In the genomic region with DNA sequence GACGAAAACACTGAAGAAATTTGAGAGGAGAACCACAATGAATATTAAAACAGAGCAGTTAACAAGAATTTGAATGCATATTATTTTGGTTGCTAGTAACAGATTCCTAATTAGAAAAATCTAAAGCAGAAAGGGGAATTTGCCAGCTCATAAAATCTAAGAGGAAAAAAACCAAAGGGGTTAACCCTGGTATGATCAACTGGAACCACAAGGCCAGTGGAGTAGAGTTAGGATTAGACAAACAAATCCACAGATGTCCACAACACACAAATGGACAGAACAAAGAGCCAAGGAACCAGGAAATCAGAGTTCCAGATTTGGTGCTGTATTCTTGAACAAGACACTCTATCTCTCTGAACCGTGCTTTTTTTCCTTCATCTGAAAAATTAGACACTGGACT, we compare ENCODE assay signal across 25 cellular contexts.
"Had no signal": no experiment of that assay in that cellular context is flagged by ENCODE, and none has a peak within 500 bp of the region (broad histone marks: within the 10 kb centered on the region; RNA-seq: fewer than 3 reads in every experiment).

No MANE protein-coding gene starts in this region.

- DNase-seq: cortex of kidney; effector memory CD8-positive, alpha-beta T cell; esophagus squamous epithelium; foreskin melanocyte; glutamatergic neuron; heart right ventricle; hippocampal formation; kidney glomerular epithelial cell; left ventricle myocardium superior; lower lobe of right lung; natural killer cell; right cardiac atrium; small intestine; stimulated activated CD4-positive, alpha-beta T cell treated with anti-CD3 and anti-CD28 coated beads, Interleukin-12 subunit alpha, Interleukin-12 subunit beta, amount 100 ng/mL, for 4 hours; stimulated activated CD4-positive, alpha-beta T cell treated with anti-CD3 and anti-CD28 coated beads, Interleukin-1b, Interleukin-23, amount 100 ng/mL, for 48 hours; stimulated activated CD4-positive, alpha-beta T cell treated with anti-CD3 and anti-CD28 coated beads, Interleukin-4, amount 100 ng/mL, for 1 hour; stimulated activated CD8-positive, alpha-beta memory T cell treated with anti-CD3 and anti-CD28 coated beads, Interleukin-4, amount 100 ng/mL, for 48 hours; stimulated activated naive CD4-positive, alpha-beta T cell; stimulated activated naive CD8-positive, alpha-beta T cell treated with anti-CD3 and anti-CD28 coated beads, Interleukin-15, amount 100 ng/mL, for 72 hours; transverse colon; upper lobe of right lung; uterus had no signal

- H3K27ac ChIP-seq: esophagus squamous epithelium, heart right ventricle, lower lobe of right lung, prostate gland, suprapubic skin, transverse colon, upper lobe of right lung, uterus had no signal

- H3K27me3 ChIP-seq: esophagus squamous epithelium, heart right ventricle, suprapubic skin, transverse colon, upper lobe of right lung, uterus had no signal

- H3K27ac Mint-ChIP-seq: effector memory CD8-positive, alpha-beta T cell; natural killer cell; stimulated activated naive CD8-positive, alpha-beta T cell treated with anti-CD3 and anti-CD28 coated beads, Interleukin-15, amount 100 ng/mL, for 72 hours had no signal

- ATAC-seq: effector memory CD8-positive, alpha-beta T cell; heart right ventricle; left ventricle myocardium superior; lower lobe of right lung; natural killer cell; right cardiac atrium; stimulated activated naive CD8-positive, alpha-beta T cell treated with anti-CD3 and anti-CD28 coated beads, Interleukin-15, amount 100 ng/mL, for 72 hours; upper lobe of right lung had no signal

- H3K4me3 Mint-ChIP-seq: effector memory CD8-positive, alpha-beta T cell; natural killer cell; neural crest cell; stimulated activated naive CD8-positive, alpha-beta T cell treated with anti-CD3 and anti-CD28 coated beads, Interleukin-15, amount 100 ng/mL, for 72 hours had no signal

- H3K9me3 ChIP-seq: prostate gland, suprapubic skin, upper lobe of right lung, uterus had no signal

- H3K4me3 ChIP-seq: esophagus squamous epithelium, heart right ventricle, lower lobe of right lung, prostate gland, suprapubic skin, transverse colon, upper lobe of right lung, uterus had no signal

- H3K36me3 ChIP-seq: esophagus squamous epithelium, heart right ventricle, lower lobe of right lung, prostate gland, suprapubic skin, transverse colon, upper lobe of right lung, uterus had no signal

- H3K4me1 ChIP-seq: esophagus squamous epithelium, heart right ventricle, lower lobe of right lung, prostate gland, suprapubic skin, transverse colon, upper lobe of right lung, uterus had no signal

- H3K27me3 Mint-ChIP-seq: effector memory CD8-positive, alpha-beta T cell; stimulated activated naive CD8-positive, alpha-beta T cell treated with anti-CD3 and anti-CD28 coated beads, Interleukin-15, amount 100 ng/mL, for 72 hours had no signal

- H3K4me1 Mint-ChIP-seq: neural crest cell; stimulated activated naive CD8-positive, alpha-beta T cell treated with anti-CD3 and anti-CD28 coated beads, Interleukin-15, amount 100 ng/mL, for 72 hours had no signal
